In the genomic region with DNA sequence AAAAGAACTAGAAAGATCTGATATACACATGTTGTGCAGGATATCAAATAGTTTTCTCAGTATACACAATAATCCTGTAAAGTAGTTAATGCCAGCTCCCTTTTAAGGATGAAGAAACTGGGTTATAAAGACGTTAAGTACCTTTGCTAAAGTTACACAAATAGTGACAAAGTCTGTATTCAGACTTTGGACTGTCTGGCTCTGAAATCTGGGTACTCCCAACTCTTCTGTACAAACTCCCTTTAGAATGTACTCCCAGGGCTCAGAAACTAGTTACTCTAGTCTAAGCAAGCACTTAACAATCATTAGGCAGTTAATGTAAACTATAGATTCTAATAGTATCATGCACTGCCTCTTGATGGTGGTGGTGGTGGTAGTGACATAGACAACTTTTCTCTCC, we compare ENCODE assay signal across 34 cellular contexts.
"Had no signal": no experiment of that assay in that cellular context is flagged by ENCODE, and none has a peak within 500 bp of the region (broad histone marks: within the 10 kb centered on the region; RNA-seq: fewer than 3 reads in every experiment).

No MANE protein-coding gene starts in this region.

- H3K9me3 ChIP-seq: adrenal gland, body of pancreas, breast epithelium had no signal

- H3K4me3 ChIP-seq: adrenal gland, body of pancreas, breast epithelium had no signal

- H3K27me3 ChIP-seq: adrenal gland, body of pancreas, brain microvascular endothelial cell had no signal

- H3K9me3 Mint-ChIP-seq: activated B cell treated with CpG ODN at 0.5 μM for 24 hours; activated CD4-positive, alpha-beta memory T cell treated with anti-CD3 and anti-CD28 coated beads for 36 hours; activated CD4-positive, alpha-beta T cell treated with anti-CD3 and anti-CD28 coated beads, Interleukin-2, amount 10 ng/mL, durations not matched to agents 24 days and 14 days; activated CD8-positive, alpha-beta T cell treated with anti-CD3 and anti-CD28 coated beads for 36 hours; activated naive CD4-positive, alpha-beta T cell treated with anti-CD3 and anti-CD28 coated beads for 36 hours; activated naive CD4-positive, alpha-beta T cell treated with anti-CD3 and anti-CD28 coated beads, Interleukin-2, amount 50 U/mL, for 72 hours; activated naive CD8-positive, alpha-beta T cell treated with anti-CD3 and anti-CD28 coated beads for 36 hours; activated T-cell treated with anti-CD3 and anti-CD28 coated beads, Interleukin-2, amount 50 U/mL, for 4 hours; activated T-cell treated with anti-CD3 and anti-CD28 coated beads, Interleukin-2, amount 50 U/mL, for 72 hours; activated T-helper 1 cell treated with anti-CD3 and anti-CD28 coated beads, Interleukin-12 subunit alpha, Interleukin-12 subunit beta, Interleukin-2, Interleukin-4 antibody, amounts not matched to agents 30 ng/mL and 10 ng/mL and 1 ng/mL, durations not matched to agents 14 hours and 24 hours and 36 hours; activated T-helper 17 cell treated with anti-CD3 and anti-CD28 coated beads, Interleukin-2, amount 50 U/mL, for 72 hours; T-helper 1 cell treated with Interleukin-12 subunit alpha and Interleukin-12 subunit beta and Interleukin-4 antibody, amounts not matched to agents 30 μg/mL and 1 μg/mL, for 36 hours; T-helper 2 cell treated with Interferon-gamma antibody and Interleukin-4, amounts not matched to agents 5 μg/mL and 100 μg/mL, for 36 hours had no signal

- H3K27me3 Mint-ChIP-seq: activated B cell treated with CpG ODN at 0.5 μM for 24 hours; activated CD4-positive, alpha-beta memory T cell treated with anti-CD3 and anti-CD28 coated beads for 36 hours; activated CD4-positive, alpha-beta T cell treated with anti-CD3 and anti-CD28 coated beads, Interleukin-2, amount 10 ng/mL, durations not matched to agents 24 days and 14 days; activated CD8-positive, alpha-beta T cell treated with anti-CD3 and anti-CD28 coated beads for 36 hours; activated naive CD8-positive, alpha-beta T cell treated with anti-CD3 and anti-CD28 coated beads for 36 hours; activated T-helper 17 cell treated with anti-CD3 and anti-CD28 coated beads, Interleukin-2, amount 50 U/mL, for 72 hours had no signal

- H3K4me3 Mint-ChIP-seq: activated B cell treated with CpG ODN at 0.5 μM for 24 hours; activated CD4-positive, alpha-beta memory T cell treated with anti-CD3 and anti-CD28 coated beads for 36 hours; activated CD4-positive, alpha-beta T cell treated with anti-CD3 and anti-CD28 coated beads, Interleukin-2, amount 10 ng/mL, durations not matched to agents 24 days and 14 days; activated CD8-positive, alpha-beta T cell treated with anti-CD3 and anti-CD28 coated beads for 36 hours; activated naive CD4-positive, alpha-beta T cell treated with anti-CD3 and anti-CD28 coated beads for 36 hours; activated naive CD8-positive, alpha-beta T cell treated with anti-CD3 and anti-CD28 coated beads for 36 hours; activated T-cell treated with anti-CD3 and anti-CD28 coated beads, Interleukin-2, amount 50 U/mL, for 4 hours; activated T-cell treated with anti-CD3 and anti-CD28 coated beads, Interleukin-2, amount 50 U/mL, for 72 hours; activated T-helper 1 cell treated with anti-CD3 and anti-CD28 coated beads, Interleukin-12 subunit alpha, Interleukin-12 subunit beta, Interleukin-2, Interleukin-4 antibody, amounts not matched to agents 30 ng/mL and 10 ng/mL and 1 ng/mL, durations not matched to agents 14 hours and 24 hours and 36 hours; activated T-helper 17 cell treated with anti-CD3 and anti-CD28 coated beads, Interleukin-2, amount 50 U/mL, for 72 hours; T-helper 1 cell treated with Interleukin-12 subunit alpha and Interleukin-12 subunit beta and Interleukin-4 antibody, amounts not matched to agents 30 μg/mL and 1 μg/mL, for 36 hours; T-helper 2 cell treated with Interferon-gamma antibody and Interleukin-4, amounts not matched to agents 5 μg/mL and 100 μg/mL, for 36 hours had no signal

- DNase-seq: activated B cell treated with CpG ODN at 0.5 μM for 24 hours; activated CD4-positive, alpha-beta memory T cell treated with anti-CD3 and anti-CD28 coated beads for 36 hours; activated CD4-positive, alpha-beta T cell treated with anti-CD3 and anti-CD28 coated beads, Interleukin-2, amount 10 ng/mL, durations not matched to agents 24 days and 14 days; activated CD4-positive, alpha-beta T cell treated with anti-CD3 and anti-CD28 coated beads, Interleukin-2, amount 50 U/mL, for 1 hour; activated CD4-positive, alpha-beta T cell treated with anti-CD3 and anti-CD28 coated beads, Interleukin-2, amount 50 U/mL, for 4 hours; activated CD4-positive, CD25-positive, alpha-beta regulatory T cell treated with anti-CD3 and anti-CD28 coated beads, Interleukin-2, amount 50 U/mL, for 72 hours; activated CD8-positive, alpha-beta memory T cell treated with anti-CD3 and anti-CD28 coated beads, Interleukin-2, amount 50 U/mL, for 4 hours; activated CD8-positive, alpha-beta T cell treated with anti-CD3 and anti-CD28 coated beads for 36 hours; activated effector memory CD4-positive, alpha-beta T cell treated with anti-CD3 and anti-CD28 coated beads, Interleukin-2, amount 50 U/mL, for 16 hours; activated gamma-delta T cell treated with Interleukin-2 at 50 U/mL for 16 hours; activated naive CD4-positive, alpha-beta T cell; activated naive CD4-positive, alpha-beta T cell treated with anti-CD3 and anti-CD28 coated beads for 36 hours; activated naive CD4-positive, alpha-beta T cell treated with anti-CD3 and anti-CD28 coated beads, Interleukin-2, amount 50 U/mL, for 16 hours; activated naive CD8-positive, alpha-beta T cell treated with anti-CD3 and anti-CD28 coated beads for 36 hours; activated T-cell treated with anti-CD3 and anti-CD28 coated beads for 4 hours; activated T-cell treated with anti-CD3 and anti-CD28 coated beads, Interleukin-2, amount 50 U/mL, for 1 hour; activated T-cell treated with anti-CD3 and anti-CD28 coated beads, Interleukin-2, amount 50 U/mL, for 4 hours; activated T-cell treated with anti-CD3 and anti-CD28 coated beads, Interleukin-2, amount 50 U/mL, for 72 hours; adrenal gland; amniotic stem cell; aorta; body of pancreas; brain microvascular endothelial cell; central memory CD4-positive, alpha-beta T cell; T-helper 1 cell; T-helper 2 cell; T-helper 9 cell had no signal

- H3K36me3 Mint-ChIP-seq: activated CD4-positive, alpha-beta memory T cell treated with anti-CD3 and anti-CD28 coated beads for 36 hours; activated naive CD8-positive, alpha-beta T cell treated with anti-CD3 and anti-CD28 coated beads for 36 hours had no signal

- H3K36me3 ChIP-seq: adrenal gland, brain microvascular endothelial cell, breast epithelium had no signal

- ATAC-seq: activated CD8-positive, alpha-beta T cell treated with anti-CD3 and anti-CD28 coated beads for 36 hours; activated naive CD4-positive, alpha-beta T cell treated with anti-CD3 and anti-CD28 coated beads, Interleukin-2, amount 50 U/mL, for 72 hours; activated T-cell treated with anti-CD3 and anti-CD28 coated beads, Interleukin-2, amount 50 U/mL, for 4 hours; activated T-cell treated with anti-CD3 and anti-CD28 coated beads, Interleukin-2, amount 50 U/mL, for 72 hours; activated T-helper 17 cell treated with anti-CD3 and anti-CD28 coated beads, Interleukin-2, amount 50 U/mL, for 72 hours; body of pancreas had no signal

- H3K4me1 ChIP-seq: adrenal gland, body of pancreas, breast epithelium had no signal

- H3K27ac ChIP-seq: adrenal gland, body of pancreas, brain microvascular endothelial cell, breast epithelium, VCaP had no signal

- H3K4me1 Mint-ChIP-seq: activated B cell treated with CpG ODN at 0.5 μM for 24 hours; activated CD4-positive, alpha-beta T cell treated with anti-CD3 and anti-CD28 coated beads, Interleukin-2, amount 10 ng/mL, durations not matched to agents 24 days and 14 days; activated naive CD8-positive, alpha-beta T cell treated with anti-CD3 and anti-CD28 coated beads for 36 hours; activated T-helper 17 cell treated with anti-CD3 and anti-CD28 coated beads, Interleukin-2, amount 50 U/mL, for 72 hours had no signal

- H3K27ac Mint-ChIP-seq: activated B cell treated with CpG ODN at 0.5 μM for 24 hours; activated CD4-positive, alpha-beta memory T cell treated with anti-CD3 and anti-CD28 coated beads for 36 hours; activated CD4-positive, alpha-beta T cell treated with anti-CD3 and anti-CD28 coated beads, Interleukin-2, amount 10 ng/mL, durations not matched to agents 24 days and 14 days; activated CD8-positive, alpha-beta T cell treated with anti-CD3 and anti-CD28 coated beads for 36 hours; activated naive CD4-positive, alpha-beta T cell treated with anti-CD3 and anti-CD28 coated beads for 36 hours; activated naive CD4-positive, alpha-beta T cell treated with anti-CD3 and anti-CD28 coated beads, Interleukin-2, amount 50 U/mL, for 72 hours; activated naive CD8-positive, alpha-beta T cell treated with anti-CD3 and anti-CD28 coated beads for 36 hours; activated T-cell treated with anti-CD3 and anti-CD28 coated beads, Interleukin-2, amount 50 U/mL, for 72 hours; activated T-helper 1 cell treated with anti-CD3 and anti-CD28 coated beads, Interleukin-12 subunit alpha, Interleukin-12 subunit beta, Interleukin-2, Interleukin-4 antibody, amounts not matched to agents 30 ng/mL and 10 ng/mL and 1 ng/mL, durations not matched to agents 14 hours and 24 hours and 36 hours; activated T-helper 17 cell treated with anti-CD3 and anti-CD28 coated beads, Interleukin-2, amount 50 U/mL, for 72 hours; T-helper 1 cell treated with Interleukin-12 subunit alpha and Interleukin-12 subunit beta and Interleukin-4 antibody, amounts not matched to agents 30 μg/mL and 1 μg/mL, for 36 hours; T-helper 2 cell treated with Interferon-gamma antibody and Interleukin-4, amounts not matched to agents 5 μg/mL and 100 μg/mL, for 36 hours had no signal
